1 cellular context compared by ENCODE assay signal in genomic region chr2:219561179-219562048, GRCh38.
A peak's percentile ranks its signal among the peaks of the same experiment; 100 is the strongest.
TF ChIP-seq lines count a peak whose summit lies in the region.

No MANE protein-coding gene starts in this region.

TF ChIP-seq in HepG2, 621 proteins besides CTCF, POLR2A, EP300 and RAD21 (continued from another document and continues in another):
- TF ChIP-seq HNF4G (IDR thresholded peaks at IDR 0.05; ENCODE audit: borderline replicate concordance, low read depth, low read length) = no peak
- no peak for TF ChIP-seq HNF4G (CRISPR knock-in tag; IDR thresholded peaks at IDR 0.05; ENCODE audit: borderline replicate concordance, low read depth)
- TF ChIP-seq ZIK1 (CRISPR knock-in tag; IDR thresholded peaks at IDR 0.05; ENCODE audit: borderline replicate concordance, low read depth) = no peak
- TF ChIP-seq BCL6 (CRISPR knock-in tag; IDR thresholded peaks at IDR 0.05) = 0 out of 2 replicates have a peak, but pooled peaks have one; percentile 34
- no peak for TF ChIP-seq ZNF713 (CRISPR knock-in tag; IDR thresholded peaks at IDR 0.05)
- no peak for TF ChIP-seq CREM (IDR thresholded peaks at IDR 0.05)
- no peak for TF ChIP-seq CREM (CRISPR knock-in tag; IDR thresholded peaks at IDR 0.05)
- no peak; the same call in 1 of the 2 replicates for TF ChIP-seq RXRA (CRISPR knock-in tag; IDR thresholded peaks at IDR 0.05)
- peak; percentile 81 for TF ChIP-seq TEAD3 (CRISPR knock-in tag; optimal IDR thresholded peaks at IDR 0.05; ENCODE audit: borderline replicate concordance)
- peak; percentile 30; the same call in 1 of the 2 replicates for TF ChIP-seq AKAP8 (CRISPR knock-in tag; IDR thresholded peaks at IDR 0.05)
- TF ChIP-seq PATZ1 (CRISPR knock-in tag; IDR thresholded peaks at IDR 0.05) = peak; percentile 12; the same call in 1 of the 2 replicates
- TF ChIP-seq FOSL1 (CRISPR knock-in tag; IDR thresholded peaks at IDR 0.05; ENCODE audit: borderline replicate concordance) = no peak
- peak in 1 of 2 experiments; percentile 46; a peak in 1 of 4 replicates for TF ChIP-seq NR2F1 (CRISPR knock-in tag; IDR thresholded peaks at IDR 0.05)
- TF ChIP-seq FOXK1 (CRISPR knock-in tag; IDR thresholded peaks at IDR 0.05; ENCODE audit: borderline replicate concordance, low read depth) = no peak
- TF ChIP-seq PHF21A (CRISPR knock-in tag; IDR thresholded peaks at IDR 0.05) = no peak
- TF ChIP-seq ZSCAN29 (CRISPR knock-in tag; conservative IDR thresholded peaks at IDR 0.05) = peak; percentile 45; the same call in 1 of the 2 replicates
- TF ChIP-seq SOX13 (IDR thresholded peaks at IDR 0.05) = no peak
- TF ChIP-seq SOX13 (CRISPR knock-in tag; conservative IDR thresholded peaks at IDR 0.05 in 1 of 2, IDR thresholded peaks at IDR 0.05 in 1 of 2) = no peak
- no peak for TF ChIP-seq BCLAF1 (IDR thresholded peaks at IDR 0.05)
- TF ChIP-seq ZNF598 (CRISPR knock-in tag; IDR thresholded peaks at IDR 0.05; ENCODE audit: borderline replicate concordance) = no peak
- no peak for TF ChIP-seq ZNF143 (CRISPR knock-in tag; IDR thresholded peaks at IDR 0.05)
- peak; percentile 32; the same call in 1 of the 2 replicates for TF ChIP-seq REL (CRISPR knock-in tag; conservative IDR thresholded peaks at IDR 0.05)
- no peak for TF ChIP-seq ZNF34 (CRISPR knock-in tag; IDR thresholded peaks at IDR 0.05; ENCODE audit: borderline replicate concordance)
- TF ChIP-seq SSRP1 (CRISPR knock-in tag; IDR thresholded peaks at IDR 0.05) = peak; percentile 88
- TF ChIP-seq NR2F6 (IDR thresholded peaks at IDR 0.05) = peak; percentile 43; the same call in 1 of the 2 replicates
- TF ChIP-seq NR2F6 (CRISPR knock-in tag; IDR thresholded peaks at IDR 0.05) = peak; percentile 59; the same call in 1 of the 2 replicates
- no peak for TF ChIP-seq RFXAP (CRISPR knock-in tag; IDR thresholded peaks at IDR 0.05; ENCODE audit: borderline replicate concordance)
- peak; percentile 14; the same call in 1 of the 2 replicates for TF ChIP-seq HOXA3 (CRISPR knock-in tag; IDR thresholded peaks at IDR 0.05)
- TF ChIP-seq ZNF337 (CRISPR knock-in tag; IDR thresholded peaks at IDR 0.05; ENCODE audit: borderline replicate concordance, low read depth) = peak; percentile 55; the same call in 1 of the 2 replicates
- no peak for TF ChIP-seq BRD4 (CRISPR knock-in tag; IDR thresholded peaks at IDR 0.05)
- TF ChIP-seq, protein P1, sequence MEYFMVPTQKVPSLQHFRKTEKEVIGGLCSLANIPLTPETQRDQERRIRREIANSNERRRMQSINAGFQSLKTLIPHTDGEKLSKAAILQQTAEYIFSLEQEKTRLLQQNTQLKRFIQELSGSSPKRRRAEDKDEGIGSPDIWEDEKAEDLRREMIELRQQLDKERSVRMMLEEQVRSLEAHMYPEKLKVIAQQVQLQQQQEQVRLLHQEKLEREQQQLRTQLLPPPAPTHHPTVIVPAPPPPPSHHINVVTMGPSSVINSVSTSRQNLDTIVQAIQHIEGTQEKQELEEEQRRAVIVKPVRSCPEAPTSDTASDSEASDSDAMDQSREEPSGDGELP (IDR thresholded peaks at IDR 0.05; ENCODE audit: borderline replicate concordance, low read depth) = 0 out of 2 replicates have a peak, but pooled peaks have one; percentile 40
- TF ChIP-seq ZNF451 (CRISPR knock-in tag; IDR thresholded peaks at IDR 0.05) = no peak
- TF ChIP-seq ZNF253 (CRISPR knock-in tag; IDR thresholded peaks at IDR 0.05; ENCODE audit: borderline replicate concordance) = no peak
- TF ChIP-seq ZEB1 (IDR thresholded peaks at IDR 0.05; ENCODE audit: insufficient replicate concordance, low read depth) = no peak
- TF ChIP-seq, protein P2, sequence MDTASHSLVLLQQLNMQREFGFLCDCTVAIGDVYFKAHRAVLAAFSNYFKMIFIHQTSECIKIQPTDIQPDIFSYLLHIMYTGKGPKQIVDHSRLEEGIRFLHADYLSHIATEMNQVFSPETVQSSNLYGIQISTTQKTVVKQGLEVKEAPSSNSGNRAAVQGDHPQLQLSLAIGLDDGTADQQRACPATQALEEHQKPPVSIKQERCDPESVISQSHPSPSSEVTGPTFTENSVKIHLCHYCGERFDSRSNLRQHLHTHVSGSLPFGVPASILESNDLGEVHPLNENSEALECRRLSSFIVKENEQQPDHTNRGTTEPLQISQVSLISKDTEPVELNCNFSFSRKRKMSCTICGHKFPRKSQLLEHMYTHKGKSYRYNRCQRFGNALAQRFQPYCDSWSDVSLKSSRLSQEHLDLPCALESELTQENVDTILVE (CRISPR knock-in tag; IDR thresholded peaks at IDR 0.05) = no peak
- TF ChIP-seq MTF2 (CRISPR knock-in tag; IDR thresholded peaks at IDR 0.05; ENCODE audit: borderline replicate concordance) = no peak
- peak; percentile 0; the same call in 1 of the 2 replicates for TF ChIP-seq NRL (CRISPR knock-in tag; IDR thresholded peaks at IDR 0.05; ENCODE audit: borderline replicate concordance)
- no peak for TF ChIP-seq MNT (IDR thresholded peaks at IDR 0.05)
- no peak for TF ChIP-seq PAX8 (CRISPR knock-in tag; IDR thresholded peaks at IDR 0.05; ENCODE audit: borderline replicate concordance)
- 0 out of 2 replicates have a peak, but pooled peaks have one; percentile 32 for TF ChIP-seq MED1 (CRISPR knock-in tag; IDR thresholded peaks at IDR 0.05)
- TF ChIP-seq NR1H2 (CRISPR knock-in tag; IDR thresholded peaks at IDR 0.05; ENCODE audit: borderline replicate concordance, low read depth) = no peak
- peak; percentile 72; the same call in 1 of the 2 replicates for TF ChIP-seq TARDBP (CRISPR knock-in tag; IDR thresholded peaks at IDR 0.05)
- TF ChIP-seq ZC3H4 (CRISPR knock-in tag; IDR thresholded peaks at IDR 0.05; ENCODE audit: borderline replicate concordance) = no peak
- TF ChIP-seq ZBTB4 (CRISPR knock-in tag; IDR thresholded peaks at IDR 0.05; ENCODE audit: borderline replicate concordance) = peak; percentile 26; the same call in 1 of the 2 replicates
- TF ChIP-seq BORCS8-MEF2B (CRISPR knock-in tag; IDR thresholded peaks at IDR 0.05) = 0 out of 2 replicates have a peak, but pooled peaks have one; percentile 52
- TF ChIP-seq ZFP36L1 (CRISPR knock-in tag; IDR thresholded peaks at IDR 0.05) = no peak
- TF ChIP-seq PAWR (CRISPR knock-in tag; IDR thresholded peaks at IDR 0.05; ENCODE audit: borderline replicate concordance) = 0 out of 2 replicates have a peak, but pooled peaks have one; percentile 40
- no peak for TF ChIP-seq FOXK2 (IDR thresholded peaks at IDR 0.05)
- 0 out of 2 replicates have a peak, but pooled peaks have one; percentile 33 for TF ChIP-seq ARID2 (CRISPR knock-in tag; IDR thresholded peaks at IDR 0.05; ENCODE audit: borderline replicate concordance)
- TF ChIP-seq ZNF512B (CRISPR knock-in tag; IDR thresholded peaks at IDR 0.05; ENCODE audit: borderline replicate concordance) = peak; percentile 42; the same call in 1 of the 2 replicates
- TF ChIP-seq JUND (CRISPR knock-in tag; IDR thresholded peaks at IDR 0.05) = no peak
- no peak for TF ChIP-seq SETDB1 (CRISPR knock-in tag; IDR thresholded peaks at IDR 0.05; ENCODE audit: borderline replicate concordance)
- TF ChIP-seq, protein P3, sequence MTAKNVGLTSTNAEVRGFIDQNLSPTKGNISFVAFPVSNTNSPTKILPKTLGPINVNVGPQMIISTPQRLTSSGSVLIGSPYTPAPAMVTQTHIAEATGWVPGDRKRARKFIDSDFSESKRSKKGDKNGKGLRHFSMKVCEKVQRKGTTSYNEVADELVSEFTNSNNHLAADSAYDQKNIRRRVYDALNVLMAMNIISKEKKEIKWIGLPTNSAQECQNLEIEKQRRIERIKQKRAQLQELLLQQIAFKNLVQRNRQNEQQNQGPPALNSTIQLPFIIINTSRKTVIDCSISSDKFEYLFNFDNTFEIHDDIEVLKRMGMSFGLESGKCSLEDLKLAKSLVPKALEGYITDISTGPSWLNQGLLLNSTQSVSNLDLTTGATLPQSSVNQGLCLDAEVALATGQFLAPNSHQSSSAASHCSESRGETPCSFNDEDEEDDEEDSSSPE (CRISPR knock-in tag; IDR thresholded peaks at IDR 0.05) = no peak
- 0 out of 2 replicates have a peak, but pooled peaks have one; percentile 34 for TF ChIP-seq ZSCAN25 (CRISPR knock-in tag; IDR thresholded peaks at IDR 0.05)
- TF ChIP-seq ZFP41 (CRISPR knock-in tag; IDR thresholded peaks at IDR 0.05; ENCODE audit: borderline replicate concordance) = no peak
- TF ChIP-seq SNAPC2 (CRISPR knock-in tag; IDR thresholded peaks at IDR 0.05) = peak; percentile 51; the same call in 1 of the 2 replicates
